ENCODE assay signal across 8 cellular contexts in genomic region chr10:14173706-14174594, GRCh38.
DNase-seq lines count a peak whose midpoint lies in the region; ATAC-seq and TF ChIP-seq lines count a peak whose summit lies in the region.

No MANE protein-coding gene starts in this region.

- no peak overlapping the region for H4K8ac ChIP-seq in neuronal stem cell (ENCODE audit: low read depth, low read length)

- H3K79me2 ChIP-seq in fibroblast of lung (ENCODE audit: control insufficient read depth, insufficient read depth, low read length), result no peaks in the 10 kb centered on the region

- no peaks in the 10 kb centered on the region for H3K79me1 ChIP-seq in neuronal stem cell (ENCODE audit: low read depth, low read length)

- peak; percentile 2 for DNase-seq in stimulated activated CD4-positive, alpha-beta T cell treated with anti-CD3 and anti-CD28 coated beads, Interleukin-4, amount 100 ng/mL, for 1 hour
- no peak for DNase-seq in stimulated activated CD4-positive, alpha-beta T cell treated with anti-CD3 and anti-CD28 coated beads, Interleukin-1b, Interleukin-23, amount 100 ng/mL, for 48 hours
- DNase-seq in UCSD-AML1 (lab: John Stamatoyannopoulos, UW; ENCODE audit: unreplicated experiment), result peak; percentile 25
- peak; percentile 17 to 28 for DNase-seq in fibroblast of lung (ENCODE audit: low read depth in 2 of 2)
- DNase-seq in neuronal stem cell (ENCODE audit: low spot score), result peak; percentile 43
- DNase-seq in T-helper 9 cell, result no peak

- H3K9ac ChIP-seq in fibroblast of lung (ENCODE audit: insufficient read depth, low read length) (no peak overlapping the region), neuronal stem cell (ENCODE audit: low read depth, low read length, poor library complexity) (peak overlapping the region; percentile 61)

- H3K18ac ChIP-seq in neuronal stem cell (ENCODE audit: low read length), result peak overlapping the region; percentile 81

- no peak overlapping the region for H2BK5ac ChIP-seq in neuronal stem cell (ENCODE audit: low read length)

- H3K23ac ChIP-seq in neuronal stem cell (ENCODE audit: low read depth, low read length, poor library complexity), result no peak overlapping the region

- no peaks in the 10 kb centered on the region for H3K4me1 ChIP-seq in fibroblast of lung (ENCODE audit: control insufficient read depth, extremely low read depth, insufficient read depth, low read length)
- H3K4me1 ChIP-seq in neuronal stem cell (ENCODE audit: control insufficient read depth in 2 of 2, insufficient read depth in 1 of 2, low read depth in 1 of 2, low read length in 2 of 2), result peaks cover 5% of the 10 kb centered on the region in 2 donors

- no peak overlapping the region for H2BK15ac ChIP-seq in neuronal stem cell (ENCODE audit: low read length)

- H3K4me2 ChIP-seq in fibroblast of lung (ENCODE audit: extremely low read depth, insufficient read depth, low read length) (peak overlapping the region; percentile 5), neuronal stem cell (ENCODE audit: insufficient read depth, low read length, poor library complexity, severe bottlenecking) (peak overlapping the region; percentile 90)

- H2BK120ac ChIP-seq in neuronal stem cell (ENCODE audit: low read depth, low read length), result no peak overlapping the region

- ATAC-seq in GM21576 (IDR thresholded peaks at IDR 0.05; ENCODE audit: unreplicated experiment) (no peak), HG02938 (IDR thresholded peaks at IDR 0.05; ENCODE audit: unreplicated experiment) (no peak)

- H3K4me3 ChIP-seq in fibroblast of lung (replicated peaks in 1 of 4; ENCODE audit: control extremely low read depth in 1 of 4, insufficient read depth in 1 of 4, low read depth in 3 of 4, low read length in 4 of 4) (peak overlapping the region; percentile 28 to 73 (median 46)), neuronal stem cell (ENCODE audit: low read length in 2 of 2) (peak overlapping the region; percentile 51 to 77)

- H3K27ac ChIP-seq in fibroblast of lung (ENCODE audit: insufficient read depth, low read length) (no peak overlapping the region), neuronal stem cell (replicated peaks; ENCODE audit: low read length) (peak overlapping the region; percentile 63)

- H3K14ac ChIP-seq in neuronal stem cell (ENCODE audit: low read length), result no peak overlapping the region

- no peak overlapping the region for H2AK5ac ChIP-seq in neuronal stem cell (ENCODE audit: low read depth, low read length)

- peak overlapping the region; percentile 65 for H2AFZ ChIP-seq in fibroblast of lung (ENCODE audit: low read length)
- H2AFZ ChIP-seq in neuronal stem cell (ENCODE audit: low read length), result peak overlapping the region; percentile 87

- H2BK12ac ChIP-seq in neuronal stem cell (ENCODE audit: low read length), result no peak overlapping the region

- no peak overlapping the region for H4K91ac ChIP-seq in neuronal stem cell (ENCODE audit: low read depth, low read length, poor library complexity)

- no CpG with 5 or more reads among the region's 32 CpGs for WGBS in neuronal stem cell (ENCODE audit: extremely low coverage in 2 of 2, insufficient read length in 2 of 2, insufficient replicate concordance in 1 of 2), 2 donors

- no peaks in the 10 kb centered on the region for H3K36me3 ChIP-seq in fibroblast of lung (ENCODE audit: control insufficient read depth, insufficient read depth, low read length)
- no peaks in the 10 kb centered on the region for H3K36me3 ChIP-seq in neuronal stem cell (replicated peaks in 1 of 2; ENCODE audit: control insufficient read depth in 2 of 2, insufficient read depth in 2 of 2, low read length in 2 of 2)

- no peak overlapping the region for H3K4ac ChIP-seq in neuronal stem cell (ENCODE audit: low read length)

- H3K27me3 ChIP-seq in fibroblast of lung (ENCODE audit: control insufficient read depth, insufficient read depth, low read length), result peaks cover 45% of the 10 kb centered on the region
- H3K27me3 ChIP-seq in neuronal stem cell (ENCODE audit: control insufficient read depth in 3 of 3, insufficient read depth in 3 of 3, low read depth in 1 of 3, low read length in 3 of 3), result no peaks in the 10 kb centered on the region

- H3K9me3 ChIP-seq in fibroblast of lung (ENCODE audit: control insufficient read depth, insufficient read depth, low read depth, low read length) (no peaks in the 10 kb centered on the region), neuronal stem cell (replicated peaks in 1 of 2; ENCODE audit: control insufficient read depth in 2 of 2, insufficient read depth in 1 of 2, low read depth in 1 of 2, low read length in 2 of 2) (no peaks in the 10 kb centered on the region)

- no peak for TF ChIP-seq CTCF in fibroblast of lung (conservative IDR thresholded peaks at IDR 0.05 in 1 of 2, IDR thresholded peaks at IDR 0.05 in 1 of 2; ENCODE audit: low read depth in 1 of 2, low read length in 2 of 2)

- H4K20me1 ChIP-seq in fibroblast of lung (ENCODE audit: control insufficient read depth, extremely low read depth, insufficient read depth, low read length), result no peaks in the 10 kb centered on the region

Comparison
In these comparisons a context has a peak if more than half of its experiments do, and no peak if none do; other contexts are left out.
1. DNase-seq: peak in stimulated activated CD4-positive, alpha-beta T cell treated with anti-CD3 and anti-CD28 coated beads, Interleukin-4, amount 100 ng/mL, for 1 hour (single experiment), UCSD-AML1 (single experiment), fibroblast of lung (2 of 2) and neuronal stem cell (single experiment); none in stimulated activated CD4-positive, alpha-beta T cell treated with anti-CD3 and anti-CD28 coated beads, Interleukin-1b, Interleukin-23, amount 100 ng/mL, for 48 hours (single experiment) and T-helper 9 cell (single experiment).